Comparison of ENCODE assay signal across 9 cellular contexts in the genomic region with DNA sequence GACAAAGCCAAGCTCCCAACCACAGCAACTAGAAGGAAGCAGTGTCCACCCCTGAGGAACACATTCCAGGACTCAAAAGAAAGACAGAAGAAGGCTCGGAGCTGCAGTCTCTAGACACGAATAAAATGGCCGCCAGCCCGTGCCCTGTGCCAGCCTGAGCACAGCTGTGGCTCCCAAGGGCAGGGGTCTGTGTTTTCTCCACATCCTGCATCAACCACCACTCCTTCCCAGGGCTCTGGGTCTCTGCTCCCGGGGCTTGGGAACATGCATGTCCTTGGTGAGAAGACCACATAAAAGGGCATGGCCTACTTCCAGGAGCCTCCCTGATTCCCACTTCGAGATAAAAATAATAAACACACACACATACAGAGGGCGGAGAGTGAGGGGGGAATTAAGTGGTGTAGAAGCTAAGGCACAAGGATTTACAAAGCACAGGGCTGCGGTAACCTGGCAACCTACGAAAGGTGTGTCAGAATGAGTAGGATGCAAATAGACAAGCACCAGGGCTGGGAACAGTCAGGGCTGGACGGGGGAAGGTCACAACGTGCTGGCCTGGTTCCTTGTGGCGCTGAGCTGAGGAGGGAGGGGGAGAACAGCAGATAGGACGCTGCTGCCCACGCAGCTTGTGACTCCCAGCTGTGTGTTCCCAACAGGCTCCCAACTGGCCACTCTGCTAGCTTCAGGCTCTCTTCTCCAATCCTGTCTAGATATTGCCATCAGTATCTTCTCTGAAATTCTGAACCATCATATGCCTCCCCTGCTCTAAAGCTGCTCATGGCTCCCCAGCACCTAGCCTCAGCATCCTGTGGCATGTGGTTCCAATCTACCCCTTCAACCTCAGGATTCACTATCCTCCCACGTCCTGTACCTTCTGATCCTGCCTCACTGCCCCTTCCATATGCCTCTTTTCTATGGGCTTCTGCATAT.
A peak's percentile ranks its signal among the peaks of the same experiment; 100 is the strongest.
DNase-seq lines count a peak whose midpoint lies in the region; ATAC-seq and TF ChIP-seq lines count a peak whose summit lies in the region.
"Had no signal": no experiment of that assay in that cellular context is flagged by ENCODE, and none has a peak within 500 bp of the region (broad histone marks: within the 10 kb centered on the region; RNA-seq: fewer than 3 reads in every experiment).

No MANE protein-coding gene starts in this region.

- H3K4me3 Mint-ChIP-seq in central memory CD8-positive, alpha-beta T cell: no peak overlapping the region
- no peak overlapping the region for H3K4me3 Mint-ChIP-seq in stimulated activated naive B cell treated with anti-CD40 and anti-IgM and Interleukin-4, amounts not matched to agents 10 μg/mL and 1 μg/mL and 100 μg/mL, for 72 hours

- TF ChIP-seq CTCF in lower leg skin (IDR thresholded peaks at IDR 0.05) (no peak), WERI-Rb-1 (IDR thresholded peaks at IDR 0.05; ENCODE audit: low read depth, low read length) (no peak)

- no peaks in the 10 kb centered on the region for H3K9me3 ChIP-seq in WERI-Rb-1 (ENCODE audit: severe bottlenecking)
- H3K9me3 ChIP-seq: thyroid gland had no signal

- ATAC-seq in central memory CD8-positive, alpha-beta T cell (replicated peaks; ENCODE audit: extremely low read depth, poor library complexity, severe bottlenecking): no peak
- peak in 1 of 2 donors; percentile 10 for ATAC-seq in stimulated activated naive B cell treated with anti-CD40 and anti-IgM and Interleukin-4, amounts not matched to agents 10 μg/mL and 1 μg/mL and 100 μg/mL, for 72 hours (replicated peaks)
- ATAC-seq in HG02759 (IDR thresholded peaks at IDR 0.05; ENCODE audit: unreplicated experiment): no peak

- WGBS in lower leg skin, 2 donors: 41 to 47% methylated on average over 15 of the region's 15 CpGs

- H3K4me3 ChIP-seq in lower leg skin (ENCODE audit: low read depth, poor library complexity, severe bottlenecking): no peak overlapping the region
- H3K4me3 ChIP-seq in WERI-Rb-1 (ENCODE audit: low read depth, low read length): no peak overlapping the region
- H3K4me3 ChIP-seq: thyroid gland had no signal

- peaks cover 18% of the 10 kb centered on the region for H3K36me3 Mint-ChIP-seq in central memory CD8-positive, alpha-beta T cell (ENCODE audit: insufficient read depth)
- peaks cover 18 to 43% of the 10 kb centered on the region in 2 donors for H3K36me3 Mint-ChIP-seq in stimulated activated naive B cell treated with anti-CD40 and anti-IgM and Interleukin-4, amounts not matched to agents 10 μg/mL and 1 μg/mL and 100 μg/mL, for 72 hours

- H3K27me3 ChIP-seq in WERI-Rb-1 (ENCODE audit: insufficient read depth, low read depth, severe bottlenecking): no peaks in the 10 kb centered on the region
- H3K27me3 ChIP-seq: thyroid gland had no signal

- no peak overlapping the region for H3K27ac ChIP-seq in WERI-Rb-1

- H3K27me3 Mint-ChIP-seq in central memory CD8-positive, alpha-beta T cell: no peaks in the 10 kb centered on the region
- no peaks in the 10 kb centered on the region for H3K27me3 Mint-ChIP-seq in stimulated activated naive B cell treated with anti-CD40 and anti-IgM and Interleukin-4, amounts not matched to agents 10 μg/mL and 1 μg/mL and 100 μg/mL, for 72 hours

- intact Hi-C loops in lower leg skin (cut with DNase I; ENCODE audit: low total_unique reads): no loop called here

- peak; percentile 59 for DNase-seq in SW480 (ENCODE audit: low spot score)
- no peak for DNase-seq in central memory CD8-positive, alpha-beta T cell (ENCODE audit: low spot score in 2 of 2)
- DNase-seq in lower leg skin (ENCODE audit: low spot score in 2 of 2): peak; percentile 66 to 89
- no peak for DNase-seq in stimulated activated naive B cell treated with anti-CD40 and anti-IgM and Interleukin-4, amounts not matched to agents 10 μg/mL and 1 μg/mL and 100 μg/mL, for 72 hours
- no peak for DNase-seq in SW 1271 (lab: John Stamatoyannopoulos, UW)
- DNase-seq in DMS53 treated with DMSO at 0.1 percent for 48 hours (lab: John Stamatoyannopoulos, UW; ENCODE audit: unreplicated experiment): no peak
- no peak for DNase-seq in WERI-Rb-1

- peaks cover 87% of the 10 kb centered on the region for H3K4me1 Mint-ChIP-seq in central memory CD8-positive, alpha-beta T cell
- peaks cover 39 to 72% of the 10 kb centered on the region in 2 donors for H3K4me1 Mint-ChIP-seq in stimulated activated naive B cell treated with anti-CD40 and anti-IgM and Interleukin-4, amounts not matched to agents 10 μg/mL and 1 μg/mL and 100 μg/mL, for 72 hours

- H3K9me3 Mint-ChIP-seq in central memory CD8-positive, alpha-beta T cell: no peaks in the 10 kb centered on the region
- peaks cover 3 to 4% of the 10 kb centered on the region in 2 donors for H3K9me3 Mint-ChIP-seq in stimulated activated naive B cell treated with anti-CD40 and anti-IgM and Interleukin-4, amounts not matched to agents 10 μg/mL and 1 μg/mL and 100 μg/mL, for 72 hours

- peak overlapping the region; percentile 99 for H3K27ac Mint-ChIP-seq in central memory CD8-positive, alpha-beta T cell (ENCODE audit: low read depth)
- H3K27ac Mint-ChIP-seq in stimulated activated naive B cell treated with anti-CD40 and anti-IgM and Interleukin-4, amounts not matched to agents 10 μg/mL and 1 μg/mL and 100 μg/mL, for 72 hours: peak overlapping the region; percentile 10

- H3K36me3 ChIP-seq in WERI-Rb-1: peaks cover 20% of the 10 kb centered on the region
- H3K36me3 ChIP-seq: thyroid gland had no signal

- no peak for TF ChIP-seq POLR2A in lower leg skin (IDR thresholded peaks at IDR 0.05)

Comparison
In these comparisons a context has a peak if more than half of its experiments do, and no peak if none do; other contexts are left out.
1. DNase-seq: peak in SW480 (single experiment) and lower leg skin (2 of 2); none in central memory CD8-positive, alpha-beta T cell (0 of 2), stimulated activated naive B cell treated with anti-CD40 and anti-IgM and Interleukin-4, amounts not matched to agents 10 μg/mL and 1 μg/mL and 100 μg/mL, for 72 hours (single experiment), SW 1271 (0 of 2), DMS53 treated with DMSO at 0.1 percent for 48 hours (single experiment) and WERI-Rb-1 (single experiment).